Comparison of ENCODE assay signal across 12 cellular contexts in genomic region chr14:97331526-97331925, GRCh38.
"Had no signal": no experiment of that assay in that cellular context is flagged by ENCODE, and none has a peak within 500 bp of the region (broad histone marks: within the 10 kb centered on the region; RNA-seq: fewer than 3 reads in every experiment).

No MANE protein-coding gene starts in this region.

- H3K9me3 Mint-ChIP-seq: neural crest cell had no signal

- ATAC-seq: activated CD4-positive, CD25-positive, alpha-beta regulatory T cell treated with anti-CD3 and anti-CD28 coated beads, Interleukin-2, amount 50 U/mL, for 24 hours; left ventricle myocardium superior; pancreas had no signal

- H3K9me3 ChIP-seq: pancreas, tibial artery had no signal

- H3K27ac ChIP-seq: pancreas, tibial artery had no signal

- H3K36me3 ChIP-seq: pancreas, tibial artery had no signal

- H3K4me3 Mint-ChIP-seq: endodermal cell, neural crest cell had no signal

- H3K4me1 ChIP-seq: pancreas, tibial artery had no signal

- DNase-seq: activated CD8-positive, alpha-beta memory T cell treated with anti-CD3 and anti-CD28 coated beads for 24 hours; activated gamma-delta T cell; anterior cingulate cortex; endodermal cell; erythroblast; left ventricle myocardium superior; pancreas; stimulated activated CD4-positive, alpha-beta T cell treated with anti-CD3 and anti-CD28 coated beads, Interleukin-15, amount 100 ng/mL, for 24 hours; stimulated activated CD4-positive, alpha-beta T cell treated with anti-CD3 and anti-CD28 coated beads, Interleukin-4, amount 100 ng/mL, for 4 hours; tibial artery had no signal

- H3K27ac Mint-ChIP-seq: endodermal cell had no signal

- H3K27me3 ChIP-seq: pancreas, tibial artery had no signal

- H3K4me3 ChIP-seq: pancreas, tibial artery had no signal
